Comparison of ENCODE assay signal across 8 cellular contexts in genomic region chr13:99982021-99982740, GRCh38. TPM values are rescaled to one million over a fixed set of nuclear protein-coding genes. Genes with fewer than 3 reads are reported as not detected.
DNase-seq lines count a peak whose midpoint lies in the region; ATAC-seq and TF ChIP-seq lines count a peak whose summit lies in the region.

No MANE protein-coding gene starts in this region.

- peak overlapping the region; percentile 83 for H3K4me3 Mint-ChIP-seq in T-helper 17 cell

- H3K9ac ChIP-seq in smooth muscle cell (ENCODE audit: low read depth) = no peak overlapping the region

- H3K27me3 ChIP-seq in left ventricle myocardium inferior (ENCODE audit: low read depth) (peaks cover 100% of the 10 kb centered on the region), smooth muscle cell (ENCODE audit: low read depth) (peaks cover 99% of the 10 kb centered on the region)

- intact Hi-C loops in left ventricle myocardium inferior (cut with micrococcal nuclease) = no loop called here

- WGBS in smooth muscle cell (ENCODE audit: low lambda C conversion rate) = 1% methylated on average over 73 of the region's 101 CpGs

- TF ChIP-seq CTCF in left ventricle myocardium inferior (IDR thresholded peaks at IDR 0.05; ENCODE audit: borderline replicate concordance) = no peak
- TF ChIP-seq CTCF in smooth muscle cell (IDR thresholded peaks at IDR 0.05; ENCODE audit: borderline replicate concordance, insufficient read depth, poor library complexity, severe bottlenecking) = no peak

- H3K4me1 Mint-ChIP-seq in T-helper 17 cell = peaks cover 11% of the 10 kb centered on the region

- H2AFZ ChIP-seq in smooth muscle cell (ENCODE audit: low read depth) = no peak overlapping the region

- H3K27ac ChIP-seq in left ventricle myocardium inferior (replicated peaks) = no peak overlapping the region
- no peak overlapping the region for H3K27ac ChIP-seq in smooth muscle cell (ENCODE audit: low read depth)

- H4K20me1 ChIP-seq in smooth muscle cell (ENCODE audit: low read depth) = peaks cover 6% of the 10 kb centered on the region

- peaks cover 6% of the 10 kb centered on the region for H3K36me3 Mint-ChIP-seq in T-helper 17 cell (ENCODE audit: low read depth)

- H3K79me2 ChIP-seq in smooth muscle cell (ENCODE audit: low read depth) = no peaks in the 10 kb centered on the region

- H3K4me1 ChIP-seq in left ventricle myocardium inferior (peaks cover 46% of the 10 kb centered on the region), smooth muscle cell (ENCODE audit: low read depth) (peaks cover 17% of the 10 kb centered on the region)

- peak; percentile 35 for ATAC-seq in T-helper 17 cell

- H3K36me3 ChIP-seq in left ventricle myocardium inferior = no peaks in the 10 kb centered on the region
- no peaks in the 10 kb centered on the region for H3K36me3 ChIP-seq in smooth muscle cell (ENCODE audit: low read depth)

- peak overlapping the region; percentile 96 for H3K4me2 ChIP-seq in smooth muscle cell

- H3K27ac Mint-ChIP-seq in T-helper 17 cell = peak overlapping the region; percentile 95

- H3F3A ChIP-seq in smooth muscle cell (ENCODE audit: low read depth) = no peaks in the 10 kb centered on the region

- H3K9me3 ChIP-seq in T-helper 17 cell (ENCODE audit: control insufficient read depth, low read length, poor library complexity, severe bottlenecking) = peaks cover 21% of the 10 kb centered on the region
- H3K9me3 ChIP-seq in left ventricle myocardium inferior (replicated peaks) = no peaks in the 10 kb centered on the region
- no peaks in the 10 kb centered on the region for H3K9me3 ChIP-seq in smooth muscle cell (replicated peaks; ENCODE audit: low read depth)

- peak; percentile 55 for DNase-seq in NCI-H82 (lab: John Stamatoyannopoulos, UW)
- DNase-seq in NCI-H82 treated with DMSO at 0.1 percent for 48 hours (lab: John Stamatoyannopoulos, UW; ENCODE audit: unreplicated experiment) = no peak
- peak in 1 of 3 donors; percentile 16 for DNase-seq in T-helper 17 cell
- DNase-seq in left ventricle myocardium inferior = no peak
- DNase-seq in smooth muscle cell (lab: John Stamatoyannopoulos, UW; ENCODE audit: unreplicated experiment) = no peak
- DNase-seq in pons (ENCODE audit: low spot score) = no peak
- DNase-seq in Kasumi-1 (lab: John Stamatoyannopoulos, UW) = no peak
- DNase-seq in NCI-H187 treated with DMSO at 0.1 percent for 48 hours (lab: John Stamatoyannopoulos, UW) = no peak

- H3K27me3 Mint-ChIP-seq in T-helper 17 cell = peaks cover 50% of the 10 kb centered on the region

- H3K4me3 ChIP-seq in left ventricle myocardium inferior = peak overlapping the region; percentile 68
- H3K4me3 ChIP-seq in smooth muscle cell = peak overlapping the region; percentile 47

RNA-seq across cellular contexts. Expression of gene ZIC2, which starts 0.6 kb away (rescaled TPM):
- total RNA-seq in T-helper 17 cell (not detected), left ventricle myocardium inferior (not detected), smooth muscle cell (not detected in 2 replicates)
- polyA plus RNA-seq in smooth muscle cell = not detected in 2 replicates

RNA-seq across cellular contexts. Expression of gene ZIC5, which starts 10.6 kb away (rescaled TPM):
- total RNA-seq in T-helper 17 cell (not detected), left ventricle myocardium inferior (not detected), smooth muscle cell (not detected in 2 replicates)
- polyA plus RNA-seq in smooth muscle cell = not detected in 2 replicates
